ENCODE assay signal across 9 cellular contexts in genomic region chr20:19074828-19075516, GRCh38.
DNase-seq lines count a peak whose midpoint lies in the region; ATAC-seq and TF ChIP-seq lines count a peak whose summit lies in the region.
"Had no signal": no experiment of that assay in that cellular context is flagged by ENCODE, and none has a peak within 500 bp of the region (broad histone marks: within the 10 kb centered on the region; RNA-seq: fewer than 3 reads in every experiment).

No MANE protein-coding gene starts in this region.

- H3K27me3 ChIP-seq in SJCRH30 (no peaks in the 10 kb centered on the region), SK-N-SH (ENCODE audit: insufficient read depth) (no peaks in the 10 kb centered on the region)

- no peaks in the 10 kb centered on the region for H4K20me1 ChIP-seq in SK-N-SH (ENCODE audit: insufficient read depth)

- POLR2A ChIA-PET in activated CD4-positive, alpha-beta T cell treated with anti-CD3 and anti-CD28 coated beads, Interleukin-2, amount 10 ng/mL, durations not matched to agents 7 days and 5 days (lab: Charles Lee): no interaction called here
- POLR2A ChIA-PET in SK-N-SH (lab: Yijun Ruan, JAX): no interaction called here
- POLR2A ChIA-PET in activated CD4-positive, alpha-beta memory T cell treated with anti-CD3 and anti-CD28 coated beads, Interleukin-2, amount 10 ng/mL, durations not matched to agents 7 days and 5 days (lab: Charles Lee): no interaction called here

- 22% methylated on average over 8 of the region's 8 CpGs for WGBS in SK-N-SH (ENCODE audit: low lambda C conversion rate)

- DNase-seq in activated CD4-positive, alpha-beta T cell treated with anti-CD3 and anti-CD28 coated beads, Interleukin-2, amount 10 ng/mL, durations not matched to agents 7 days and 5 days: peak; percentile 11
- no peak for DNase-seq in activated CD4-positive, alpha-beta T cell treated with anti-CD3 and anti-CD28 coated beads, Interleukin-2, amount 50 U/mL, for 48 hours
- DNase-seq in SJCRH30 (peak; percentile 3 to 15), SHP77 (lab: John Stamatoyannopoulos, UW) (no peak), SK-N-SH (no peak)
- no peak for DNase-seq in activated CD4-positive, alpha-beta memory T cell treated with anti-CD3 and anti-CD28 coated beads, Interleukin-2, amount 10 ng/mL, durations not matched to agents 7 days and 5 days

- H3K9me2 ChIP-seq in SK-N-SH: no peaks in the 10 kb centered on the region

- H3K9me3 ChIP-seq in SJCRH30 (replicated peaks) (no peaks in the 10 kb centered on the region), SK-N-SH (no peaks in the 10 kb centered on the region)

- no peaks in the 10 kb centered on the region for H3K36me3 Mint-ChIP-seq in activated CD4-positive, alpha-beta T cell treated with anti-CD3 and anti-CD28 coated beads, Interleukin-2, amount 10 ng/mL, durations not matched to agents 7 days and 5 days (ENCODE audit: low read depth)
- H3K36me3 Mint-ChIP-seq in stimulated activated memory B cell treated with anti-CD40 and anti-IgM and Interleukin-4, amounts not matched to agents 10 μg/mL and 1 μg/mL and 100 μg/mL, for 72 hours: no peaks in the 10 kb centered on the region
- no peaks in the 10 kb centered on the region for H3K36me3 Mint-ChIP-seq in activated CD4-positive, alpha-beta memory T cell treated with anti-CD3 and anti-CD28 coated beads, Interleukin-2, amount 10 ng/mL, durations not matched to agents 7 days and 5 days (ENCODE audit: low read depth)

- H3K4me1 Mint-ChIP-seq in activated CD4-positive, alpha-beta T cell treated with anti-CD3 and anti-CD28 coated beads, Interleukin-2, amount 10 ng/mL, durations not matched to agents 7 days and 5 days: peaks cover 7% of the 10 kb centered on the region
- H3K4me1 Mint-ChIP-seq in stimulated activated memory B cell treated with anti-CD40 and anti-IgM and Interleukin-4, amounts not matched to agents 10 μg/mL and 1 μg/mL and 100 μg/mL, for 72 hours: peaks cover 23% of the 10 kb centered on the region
- H3K4me1 Mint-ChIP-seq in activated CD4-positive, alpha-beta memory T cell treated with anti-CD3 and anti-CD28 coated beads, Interleukin-2, amount 10 ng/mL, durations not matched to agents 7 days and 5 days: no peaks in the 10 kb centered on the region

- no peak overlapping the region for H2AFZ ChIP-seq in SK-N-SH (ENCODE audit: low read depth)

- TF ChIP-seq CTCF in SK-N-SH (IDR thresholded peaks at IDR 0.05): no peak

- H3K27me3 Mint-ChIP-seq in activated CD4-positive, alpha-beta T cell treated with anti-CD3 and anti-CD28 coated beads, Interleukin-2, amount 10 ng/mL, durations not matched to agents 7 days and 5 days: no peaks in the 10 kb centered on the region
- H3K27me3 Mint-ChIP-seq in stimulated activated memory B cell treated with anti-CD40 and anti-IgM and Interleukin-4, amounts not matched to agents 10 μg/mL and 1 μg/mL and 100 μg/mL, for 72 hours: peaks cover 23% of the 10 kb centered on the region
- H3K27me3 Mint-ChIP-seq in activated CD4-positive, alpha-beta memory T cell treated with anti-CD3 and anti-CD28 coated beads, Interleukin-2, amount 10 ng/mL, durations not matched to agents 7 days and 5 days: no peaks in the 10 kb centered on the region
- H3K27me3 Mint-ChIP-seq: dendritic cell treated with granulocyte-macrophage colony-stimulating factor and Interleukin-4, amounts not matched to agents 40 ng/mL and 50 ng/mL, for 4 days had no signal

- no peak overlapping the region for H3K4me2 ChIP-seq in SK-N-SH

- H3K36me3 ChIP-seq in SJCRH30 (no peaks in the 10 kb centered on the region), SK-N-SH (replicated peaks in 1 of 2; ENCODE audit: control insufficient read depth in 1 of 2, insufficient read depth in 2 of 2, low read length in 1 of 2) (no peaks in the 10 kb centered on the region)

- H3K4me3 ChIP-seq in SJCRH30: no peak overlapping the region
- no peak overlapping the region for H3K4me3 ChIP-seq in SK-N-SH (ENCODE audit: low read depth in 2 of 2, low read length in 1 of 2)

- TF ChIP-seq EP300 in SK-N-SH (IDR thresholded peaks at IDR 0.05; ENCODE audit: borderline replicate concordance in 1 of 2, low read depth in 1 of 2, low read length in 1 of 2): no peak

- H3K79me2 ChIP-seq in SK-N-SH (ENCODE audit: insufficient read depth): no peaks in the 10 kb centered on the region

- H3F3A ChIP-seq in SK-N-SH (replicated peaks; ENCODE audit: insufficient read depth): no peaks in the 10 kb centered on the region

- H3K9me3 Mint-ChIP-seq in activated CD4-positive, alpha-beta T cell treated with anti-CD3 and anti-CD28 coated beads, Interleukin-2, amount 10 ng/mL, durations not matched to agents 7 days and 5 days: no peaks in the 10 kb centered on the region
- H3K9me3 Mint-ChIP-seq in stimulated activated memory B cell treated with anti-CD40 and anti-IgM and Interleukin-4, amounts not matched to agents 10 μg/mL and 1 μg/mL and 100 μg/mL, for 72 hours: no peaks in the 10 kb centered on the region
- no peaks in the 10 kb centered on the region for H3K9me3 Mint-ChIP-seq in activated CD4-positive, alpha-beta memory T cell treated with anti-CD3 and anti-CD28 coated beads, Interleukin-2, amount 10 ng/mL, durations not matched to agents 7 days and 5 days
- H3K9me3 Mint-ChIP-seq: dendritic cell treated with granulocyte-macrophage colony-stimulating factor and Interleukin-4, amounts not matched to agents 40 ng/mL and 50 ng/mL, for 4 days had no signal

- no peak overlapping the region for H3K27ac ChIP-seq in SJCRH30
- H3K27ac ChIP-seq in SK-N-SH (ENCODE audit: low read depth in 2 of 2, low read length in 1 of 2): no peak overlapping the region

- H3K9ac ChIP-seq in SK-N-SH: no peak overlapping the region

- H3K4me3 Mint-ChIP-seq in activated CD4-positive, alpha-beta T cell treated with anti-CD3 and anti-CD28 coated beads, Interleukin-2, amount 10 ng/mL, durations not matched to agents 7 days and 5 days: no peak overlapping the region
- H3K4me3 Mint-ChIP-seq in stimulated activated memory B cell treated with anti-CD40 and anti-IgM and Interleukin-4, amounts not matched to agents 10 μg/mL and 1 μg/mL and 100 μg/mL, for 72 hours: no peak overlapping the region
- H3K4me3 Mint-ChIP-seq in activated CD4-positive, alpha-beta memory T cell treated with anti-CD3 and anti-CD28 coated beads, Interleukin-2, amount 10 ng/mL, durations not matched to agents 7 days and 5 days: no peak overlapping the region
- H3K4me3 Mint-ChIP-seq: dendritic cell treated with granulocyte-macrophage colony-stimulating factor and Interleukin-4, amounts not matched to agents 40 ng/mL and 50 ng/mL, for 4 days had no signal

- CTCF ChIA-PET in activated CD4-positive, alpha-beta T cell treated with anti-CD3 and anti-CD28 coated beads, Interleukin-2, amount 10 ng/mL, durations not matched to agents 7 days and 5 days (lab: Charles Lee): no interaction called here
- CTCF ChIA-PET in SK-N-SH (lab: Yijun Ruan, JAX): no interaction called here
- CTCF ChIA-PET in activated CD4-positive, alpha-beta memory T cell treated with anti-CD3 and anti-CD28 coated beads, Interleukin-2, amount 10 ng/mL, durations not matched to agents 7 days and 5 days (lab: Charles Lee): no interaction called here

- no peak overlapping the region for H3K27ac Mint-ChIP-seq in activated CD4-positive, alpha-beta T cell treated with anti-CD3 and anti-CD28 coated beads, Interleukin-2, amount 10 ng/mL, durations not matched to agents 7 days and 5 days
- H3K27ac Mint-ChIP-seq in stimulated activated memory B cell treated with anti-CD40 and anti-IgM and Interleukin-4, amounts not matched to agents 10 μg/mL and 1 μg/mL and 100 μg/mL, for 72 hours: no peak overlapping the region
- H3K27ac Mint-ChIP-seq in activated CD4-positive, alpha-beta memory T cell treated with anti-CD3 and anti-CD28 coated beads, Interleukin-2, amount 10 ng/mL, durations not matched to agents 7 days and 5 days: no peak overlapping the region
- H3K27ac Mint-ChIP-seq: dendritic cell treated with granulocyte-macrophage colony-stimulating factor and Interleukin-4, amounts not matched to agents 40 ng/mL and 50 ng/mL, for 4 days had no signal

- no peak for TF ChIP-seq RAD21 in SK-N-SH (IDR thresholded peaks at IDR 0.05; ENCODE audit: low read length)

- peak; percentile 39 for ATAC-seq in HG02885 (IDR thresholded peaks at IDR 0.05; ENCODE audit: poor library complexity, unreplicated experiment)
- peak; percentile 56 for ATAC-seq in stimulated activated memory B cell treated with anti-CD40 and anti-IgM and Interleukin-4, amounts not matched to agents 10 μg/mL and 1 μg/mL and 100 μg/mL, for 72 hours

- H3K4me1 ChIP-seq in SJCRH30: no peaks in the 10 kb centered on the region
- no peaks in the 10 kb centered on the region for H3K4me1 ChIP-seq in SK-N-SH (ENCODE audit: control insufficient read depth in 1 of 2, insufficient read depth in 2 of 2, low read depth in 1 of 2, low read length in 1 of 2)

TF ChIP-seq in SK-N-SH, 30 proteins besides CTCF, POLR2A, EP300 and RAD21 (continues in another document):
- TF ChIP-seq USF2 (IDR thresholded peaks at IDR 0.05; ENCODE audit: borderline replicate concordance, low read depth, low read length): no peak

Comparison
In these comparisons a context has a peak if more than half of its experiments do, and no peak if none do; other contexts are left out.
1. DNase-seq: peak in activated CD4-positive, alpha-beta T cell treated with anti-CD3 and anti-CD28 coated beads, Interleukin-2, amount 10 ng/mL, durations not matched to agents 7 days and 5 days (single experiment) and SJCRH30 (2 of 2); none in activated CD4-positive, alpha-beta T cell treated with anti-CD3 and anti-CD28 coated beads, Interleukin-2, amount 50 U/mL, for 48 hours (0 of 2), SHP77 (0 of 2), SK-N-SH (single experiment) and activated CD4-positive, alpha-beta memory T cell treated with anti-CD3 and anti-CD28 coated beads, Interleukin-2, amount 10 ng/mL, durations not matched to agents 7 days and 5 days (single experiment).